1 cellular context compared by ENCODE assay signal in genomic region chr3:8607285-8608040, GRCh38.
TF ChIP-seq lines count a peak whose summit lies in the region.

No MANE protein-coding gene starts in this region.

TF ChIP-seq in GM23338, 12 proteins besides CTCF, POLR2A, EP300 and RAD21 (continued from another document):
- TF ChIP-seq, protein P1, sequence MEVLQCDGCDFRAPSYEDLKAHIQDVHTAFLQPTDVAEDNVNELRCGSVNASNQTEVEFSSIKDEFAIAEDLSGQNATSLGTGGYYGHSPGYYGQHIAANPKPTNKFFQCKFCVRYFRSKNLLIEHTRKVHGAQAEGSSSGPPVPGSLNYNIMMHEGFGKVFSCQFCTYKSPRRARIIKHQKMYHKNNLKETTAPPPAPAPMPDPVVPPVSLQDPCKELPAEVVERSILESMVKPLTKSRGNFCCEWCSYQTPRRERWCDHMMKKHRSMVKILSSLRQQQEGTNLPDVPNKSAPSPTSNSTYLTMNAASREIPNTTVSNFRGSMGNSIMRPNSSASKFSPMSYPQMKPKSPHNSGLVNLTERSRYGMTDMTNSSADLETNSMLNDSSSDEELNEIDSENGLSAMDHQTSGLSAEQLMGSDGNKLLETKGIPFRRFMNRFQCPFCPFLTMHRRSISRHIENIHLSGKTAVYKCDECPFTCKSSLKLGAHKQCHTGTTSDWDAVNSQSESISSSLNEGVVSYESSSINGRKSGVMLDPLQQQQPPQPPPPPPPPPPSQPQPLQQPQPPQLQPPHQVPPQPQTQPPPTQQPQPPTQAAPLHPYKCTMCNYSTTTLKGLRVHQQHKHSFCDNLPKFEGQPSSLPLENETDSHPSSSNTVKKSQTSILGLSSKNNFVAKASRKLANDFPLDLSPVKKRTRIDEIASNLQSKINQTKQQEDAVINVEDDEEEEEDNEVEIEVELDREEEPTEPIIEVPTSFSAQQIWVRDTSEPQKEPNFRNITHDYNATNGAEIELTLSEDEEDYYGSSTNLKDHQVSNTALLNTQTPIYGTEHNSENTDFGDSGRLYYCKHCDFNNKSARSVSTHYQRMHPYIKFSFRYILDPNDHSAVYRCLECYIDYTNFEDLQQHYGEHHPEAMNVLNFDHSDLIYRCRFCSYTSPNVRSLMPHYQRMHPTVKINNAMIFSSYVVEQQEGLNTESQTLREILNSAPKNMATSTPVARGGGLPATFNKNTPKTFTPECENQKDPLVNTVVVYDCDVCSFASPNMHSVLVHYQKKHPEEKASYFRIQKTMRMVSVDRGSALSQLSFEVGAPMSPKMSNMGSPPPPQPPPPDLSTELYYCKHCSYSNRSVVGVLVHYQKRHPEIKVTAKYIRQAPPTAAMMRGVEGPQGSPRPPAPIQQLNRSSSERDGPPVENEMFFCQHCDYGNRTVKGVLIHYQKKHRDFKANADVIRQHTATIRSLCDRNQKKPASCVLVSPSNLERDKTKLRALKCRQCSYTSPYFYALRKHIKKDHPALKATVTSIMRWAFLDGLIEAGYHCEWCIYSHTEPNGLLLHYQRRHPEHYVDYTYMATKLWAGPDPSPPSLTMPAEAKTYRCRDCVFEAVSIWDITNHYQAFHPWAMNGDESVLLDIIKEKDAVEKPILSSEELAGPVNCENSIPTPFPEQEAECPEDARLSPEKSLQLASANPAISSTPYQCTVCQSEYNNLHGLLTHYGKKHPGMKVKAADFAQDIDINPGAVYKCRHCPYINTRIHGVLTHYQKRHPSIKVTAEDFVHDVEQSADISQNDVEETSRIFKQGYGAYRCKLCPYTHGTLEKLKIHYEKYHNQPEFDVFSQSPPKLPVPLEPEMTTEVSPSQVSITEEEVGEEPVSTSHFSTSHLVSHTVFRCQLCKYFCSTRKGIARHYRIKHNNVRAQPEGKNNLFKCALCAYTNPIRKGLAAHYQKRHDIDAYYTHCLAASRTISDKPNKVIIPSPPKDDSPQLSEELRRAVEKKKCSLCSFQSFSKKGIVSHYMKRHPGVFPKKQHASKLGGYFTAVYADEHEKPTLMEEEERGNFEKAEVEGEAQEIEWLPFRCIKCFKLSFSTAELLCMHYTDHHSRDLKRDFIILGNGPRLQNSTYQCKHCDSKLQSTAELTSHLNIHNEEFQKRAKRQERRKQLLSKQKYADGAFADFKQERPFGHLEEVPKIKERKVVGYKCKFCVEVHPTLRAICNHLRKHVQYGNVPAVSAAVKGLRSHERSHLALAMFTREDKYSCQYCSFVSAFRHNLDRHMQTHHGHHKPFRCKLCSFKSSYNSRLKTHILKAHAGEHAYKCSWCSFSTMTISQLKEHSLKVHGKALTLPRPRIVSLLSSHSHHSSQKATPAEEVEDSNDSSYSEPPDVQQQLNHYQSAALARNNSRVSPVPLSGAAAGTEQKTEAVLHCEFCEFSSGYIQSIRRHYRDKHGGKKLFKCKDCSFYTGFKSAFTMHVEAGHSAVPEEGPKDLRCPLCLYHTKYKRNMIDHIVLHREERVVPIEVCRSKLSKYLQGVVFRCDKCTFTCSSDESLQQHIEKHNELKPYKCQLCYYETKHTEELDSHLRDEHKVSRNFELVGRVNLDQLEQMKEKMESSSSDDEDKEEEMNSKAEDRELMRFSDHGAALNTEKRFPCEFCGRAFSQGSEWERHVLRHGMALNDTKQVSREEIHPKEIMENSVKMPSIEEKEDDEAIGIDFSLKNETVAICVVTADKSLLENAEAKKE (CRISPR knock-in tag; IDR thresholded peaks at IDR 0.05), result no peak
- no peak for TF ChIP-seq JUNB (IDR thresholded peaks at IDR 0.05; ENCODE audit: unreplicated experiment)
